ENCODE assay signal across 8 cellular contexts in genomic region chr7:7182156-7183060, GRCh38. TPM values are rescaled to one million over a fixed set of nuclear protein-coding genes. Genes with fewer than 3 reads are reported as not detected.
A peak's percentile ranks its signal among the peaks of the same experiment; 100 is the strongest.
DNase-seq lines count a peak whose midpoint lies in the region; ATAC-seq and TF ChIP-seq lines count a peak whose summit lies in the region.

TSS of gene C1GALT1 (plus strand) at chr7:7182544. CDS start at chr7:7234320, 51,776 bp downstream.

- H3F3A ChIP-seq in DOHH2 (ENCODE audit: control insufficient read depth, insufficient read depth) = peaks cover 8% of the 10 kb centered on the region

- TF ChIP-seq POLR2A in Peyer's patch (IDR thresholded peaks at IDR 0.05) (peak; percentile 68 to 93), esophagus squamous epithelium (IDR thresholded peaks at IDR 0.05) (peak in 3 of 4 donors; percentile 76 to 92 (median 89))

- peaks cover 46% of the 10 kb centered on the region for H3K79me2 ChIP-seq in DOHH2 (ENCODE audit: control insufficient read depth, low read length)

- peaks cover 26% of the 10 kb centered on the region for H3K4me1 Mint-ChIP-seq in activated T-cell treated with anti-CD3 and anti-CD28 coated beads, Interleukin-2, amount 50 U/mL, for 72 hours (ENCODE audit: low read depth)

- peak within 1 kb of the TSS; percentile 85 for H3K4me2 ChIP-seq in DOHH2 (ENCODE audit: low read length)

- H3K4me1 ChIP-seq in DOHH2 (ENCODE audit: control insufficient read depth, low read length) (peaks cover 23% of the 10 kb centered on the region), Peyer's patch (peaks cover 0 to 27% (median 4%) of the 10 kb centered on the region in 4 donors), esophagus squamous epithelium (peaks cover 6 to 54% (median 12%) of the 10 kb centered on the region in 3 donors)

- WGBS in esophagus squamous epithelium, 2 donors = 0% methylated on average over 13 of the region's 82 CpGs

- no peaks in the 10 kb centered on the region for H3K27me3 Mint-ChIP-seq in activated T-cell treated with anti-CD3 and anti-CD28 coated beads, Interleukin-2, amount 50 U/mL, for 72 hours (ENCODE audit: low read depth)

- peaks cover 0 to 1% of the 10 kb centered on the region in 2 donors for H3K36me3 Mint-ChIP-seq in activated T-cell treated with anti-CD3 and anti-CD28 coated beads, Interleukin-2, amount 50 U/mL, for 72 hours (ENCODE audit: insufficient read depth in 2 of 2)

- H3K27ac Mint-ChIP-seq in activated T-cell treated with anti-CD3 and anti-CD28 coated beads, Interleukin-2, amount 50 U/mL, for 72 hours = peak within 1 kb of the TSS; percentile 99

- no peaks in the 10 kb centered on the region; the same call in 1 of the 2 replicates for H4K20me1 ChIP-seq in DOHH2 (ENCODE audit: control insufficient read depth, insufficient read depth, low read depth, low read length)

- no peaks in the 10 kb centered on the region for H3K9me2 ChIP-seq in DOHH2 (replicated peaks; ENCODE audit: control insufficient read depth, low read length)

- H3K4me3 Mint-ChIP-seq in activated T-cell treated with anti-CD3 and anti-CD28 coated beads, Interleukin-2, amount 50 U/mL, for 72 hours = peak within 1 kb of the TSS; percentile 90 to 97

- H3K36me3 ChIP-seq in DOHH2 (ENCODE audit: control insufficient read depth, low read length) = peaks cover 12% of the 10 kb centered on the region
- H3K36me3 ChIP-seq in KOPT-K1 (ENCODE audit: insufficient read depth, low read length) = peaks cover 21% of the 10 kb centered on the region
- H3K36me3 ChIP-seq in Peyer's patch = no peaks in the 10 kb centered on the region
- no peaks in the 10 kb centered on the region for H3K36me3 ChIP-seq in esophagus squamous epithelium

- peak; percentile 76 for ATAC-seq in GM21786 (IDR thresholded peaks at IDR 0.05; ENCODE audit: unreplicated experiment)
- ATAC-seq in activated T-cell treated with anti-CD3 and anti-CD28 coated beads, Interleukin-2, amount 50 U/mL, for 72 hours (replicated peaks in 1 of 2) = peak; percentile 89 to 91

- TF ChIP-seq CTCF in DOHH2 (IDR thresholded peaks at IDR 0.05; ENCODE audit: low read depth, low read length, poor library complexity, severe bottlenecking) = peak; percentile 63
- peak in 5 of 6 experiments; percentile 35 to 58 (median 40) for TF ChIP-seq CTCF in Peyer's patch (IDR thresholded peaks at IDR 0.05)
- peak; percentile 8 to 55 (median 32) for TF ChIP-seq CTCF in esophagus squamous epithelium (IDR thresholded peaks at IDR 0.05)

- intact Hi-C loops in esophagus squamous epithelium (cut with DNase I) = no loop called here

- peak within 1 kb of the TSS; percentile 85 for H3K4me3 ChIP-seq in DOHH2 (ENCODE audit: low read length)
- H3K4me3 ChIP-seq in Peyer's patch = peak within 1 kb of the TSS; percentile 77 to 99 (median 88)
- peak within 1 kb of the TSS; percentile 86 to 98 (median 91) for H3K4me3 ChIP-seq in esophagus squamous epithelium

- no peaks in the 10 kb centered on the region for H3K9me3 Mint-ChIP-seq in activated T-cell treated with anti-CD3 and anti-CD28 coated beads, Interleukin-2, amount 50 U/mL, for 72 hours

- H3K9me3 ChIP-seq in DOHH2 (ENCODE audit: control insufficient read depth, insufficient read depth, low read length) (no peaks in the 10 kb centered on the region), KOPT-K1 (ENCODE audit: insufficient read depth, low read length, poor library complexity, severe bottlenecking) (no peaks in the 10 kb centered on the region), Peyer's patch (no peaks in the 10 kb centered on the region), esophagus squamous epithelium (no peaks in the 10 kb centered on the region)

- H3K27ac ChIP-seq in DOHH2 (ENCODE audit: low read depth, low read length) (peak within 1 kb of the TSS; percentile 88), KOPT-K1 (ENCODE audit: low read depth, low read length, poor library complexity, severe bottlenecking) (peak within 1 kb of the TSS; percentile 80), Peyer's patch (peak within 1 kb of the TSS; percentile 95 to 99 (median 97)), esophagus squamous epithelium (peak within 1 kb of the TSS; percentile 97 to 99 (median 98))

- H3K27me3 ChIP-seq in DOHH2 (ENCODE audit: control insufficient read depth, low read length) (no peaks in the 10 kb centered on the region), Peyer's patch (no peaks in the 10 kb centered on the region), esophagus squamous epithelium (no peaks in the 10 kb centered on the region)

- DNase-seq in Peyer's patch (peak; percentile 97 to 99 (median 98)), esophagus squamous epithelium (lab: John Stamatoyannopoulos, UW) (peak; percentile 75), myocyte (ENCODE audit: low read depth) (peak; percentile 99)
- DNase-seq in activated T-cell treated with anti-CD3 and anti-CD28 coated beads, Interleukin-2, amount 50 U/mL, for 72 hours = peak; percentile 96 to 97
- peak; percentile 95 for DNase-seq in stimulated activated CD8-positive, alpha-beta memory T cell treated with anti-CD3 and anti-CD28 coated beads, Interleukin-7, amount 100 ng/mL, for 48 hours (ENCODE audit: extremely low read depth in 1 of 2, low read depth in 1 of 2)

RNA-seq across cellular contexts. Expression of gene C1GALT1, which starts in this region (rescaled TPM):
- total RNA-seq in Peyer's patch = 10 to 100 TPM; 23.1 to 63.3 (median 34.8) TPM
- 10 to 100 TPM; 31.0 to 31.8 TPM for total RNA-seq in activated T-cell treated with anti-CD3 and anti-CD28 coated beads, Interleukin-2, amount 50 U/mL, for 72 hours
- 10 to 100 TPM; 40.1 to 56.4 (median 43.9) TPM for total RNA-seq in esophagus squamous epithelium
- 164 and 171 TPM in 2 replicates for total RNA-seq in myocyte
- polyA plus RNA-seq in myocyte (2012) = 28.3 TPM

Comparison
In these comparisons a context has a peak if more than half of its experiments do, and no peak if none do; other contexts are left out.
1. Peak in every context shown above with its lines: DNase-seq, ATAC-seq, H3K4me3 ChIP-seq and H3K27ac ChIP-seq.